15 cellular contexts compared by ENCODE assay signal in the genomic region with DNA sequence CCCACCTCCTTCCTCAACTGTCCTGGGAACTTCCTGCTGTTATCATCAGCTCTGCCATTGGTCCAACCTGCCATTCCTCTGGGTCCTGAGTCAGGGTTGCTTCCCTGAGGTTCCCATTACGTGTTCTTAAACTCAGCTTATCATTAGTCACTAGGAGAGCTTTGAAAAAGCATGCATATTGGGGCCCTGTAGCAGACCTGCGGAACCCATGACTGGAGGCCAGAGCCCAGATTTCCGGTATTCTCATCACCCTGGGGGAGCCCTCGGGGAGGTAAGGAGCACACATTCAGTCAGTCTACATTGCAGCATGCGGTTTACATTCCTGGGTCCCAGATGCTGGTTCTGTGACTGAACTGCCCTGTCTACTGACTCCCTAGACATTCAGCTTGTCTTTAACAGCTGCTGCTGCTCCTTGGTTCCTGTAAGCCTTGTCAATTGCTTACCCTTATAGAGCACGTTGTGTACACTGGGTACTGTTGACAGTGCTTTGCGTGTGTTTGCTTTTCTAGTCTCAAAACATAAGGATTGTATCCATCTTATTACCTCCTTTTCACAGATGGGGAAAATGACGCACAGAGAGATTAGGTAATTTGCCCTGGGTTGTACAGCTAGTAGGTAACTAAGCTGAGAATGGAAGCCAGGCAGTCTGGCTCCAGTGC. TPM values are rescaled to one million over a fixed set of nuclear protein-coding genes. Genes with fewer than 3 reads are reported as not detected.
A peak's percentile ranks its signal among the peaks of the same experiment; 100 is the strongest.
DNase-seq lines count a peak whose midpoint lies in the region; ATAC-seq and TF ChIP-seq lines count a peak whose summit lies in the region.
"Had no signal": no experiment of that assay in that cellular context is flagged by ENCODE, and none has a peak within 500 bp of the region (broad histone marks: within the 10 kb centered on the region; RNA-seq: fewer than 3 reads in every experiment).

No MANE protein-coding gene starts in this region.

- intact Hi-C loops in ascending aorta (cut with DNase I), result no loop called here
- intact Hi-C loops in activated T-helper 2 cell treated with anti-CD3 and anti-CD28 coated beads, Interferon-gamma antibody, Interleukin-2, Interleukin-4, amounts not matched to agents 10 μg/mL and 5 μg/mL and 100 μg/mL, durations not matched to agents 14 hours and 24 hours and 36 hours (cut with micrococcal nuclease), result no loop called here

- H3K4me3 ChIP-seq in LNCaP clone FGC (ENCODE audit: low read depth, low read length) (no peak overlapping the region), ascending aorta (no peak overlapping the region)
- H3K4me3 ChIP-seq: BLaER1 had no signal

- TF ChIP-seq CTCF in LNCaP clone FGC (IDR thresholded peaks at IDR 0.05; ENCODE audit: control insufficient read depth, extremely low read depth, insufficient read depth), result no peak
- no peak for TF ChIP-seq CTCF in WTC11 (IDR thresholded peaks at IDR 0.05)
- TF ChIP-seq CTCF in ascending aorta (IDR thresholded peaks at IDR 0.05), result no peak

- H3K27me3 Mint-ChIP-seq in WTC11 (ENCODE audit: low read depth) (no peaks in the 10 kb centered on the region; the same call in 1 of the 2 replicates), T-helper 17 cell (peaks cover 11% of the 10 kb centered on the region)
- peaks cover 15% of the 10 kb centered on the region for H3K27me3 Mint-ChIP-seq in activated T-helper 2 cell treated with anti-CD3 and anti-CD28 coated beads, Interferon-gamma antibody, Interleukin-2, Interleukin-4, amounts not matched to agents 10 μg/mL and 5 μg/mL and 100 μg/mL, durations not matched to agents 14 hours and 24 hours and 36 hours (ENCODE audit: low read depth)

- CTCF ChIA-PET in WTC11 (lab: Charles Lee), result interaction anchor here (1.0 to 1.5 kb wide), 2 partner anchors 23 to 28 kb away, joined by 3 read pairs; no protein-coding TSS in a partner anchor

- H3K36me3 ChIP-seq in ascending aorta, result no peaks in the 10 kb centered on the region
- H3K36me3 ChIP-seq: BLaER1 had no signal

- no peak overlapping the region for H3K27ac ChIP-seq in ascending aorta
- H3K27ac ChIP-seq: BLaER1 had no signal

- peaks cover 23% of the 10 kb centered on the region for H3K4me1 Mint-ChIP-seq in WTC11
- no peaks in the 10 kb centered on the region for H3K4me1 Mint-ChIP-seq in activated T-helper 2 cell treated with anti-CD3 and anti-CD28 coated beads, Interferon-gamma antibody, Interleukin-2, Interleukin-4, amounts not matched to agents 10 μg/mL and 5 μg/mL and 100 μg/mL, durations not matched to agents 14 hours and 24 hours and 36 hours (ENCODE audit: low read depth)
- H3K4me1 Mint-ChIP-seq in T-helper 17 cell, result no peaks in the 10 kb centered on the region
- H3K4me1 Mint-ChIP-seq: naive B cell had no signal

- no peaks in the 10 kb centered on the region for H3K27me3 ChIP-seq in ascending aorta
- H3K27me3 ChIP-seq: BLaER1 had no signal

- no peaks in the 10 kb centered on the region for H3K36me3 Mint-ChIP-seq in WTC11
- no peaks in the 10 kb centered on the region for H3K36me3 Mint-ChIP-seq in activated T-helper 2 cell treated with anti-CD3 and anti-CD28 coated beads, Interferon-gamma antibody, Interleukin-2, Interleukin-4, amounts not matched to agents 10 μg/mL and 5 μg/mL and 100 μg/mL, durations not matched to agents 14 hours and 24 hours and 36 hours (ENCODE audit: low read depth)
- no peaks in the 10 kb centered on the region for H3K36me3 Mint-ChIP-seq in T-helper 17 cell (ENCODE audit: low read depth)
- H3K36me3 Mint-ChIP-seq: naive B cell had no signal

- H3K4me1 ChIP-seq in ascending aorta, result no peaks in the 10 kb centered on the region

- no peak overlapping the region for H3K27ac Mint-ChIP-seq in WTC11
- no peak overlapping the region for H3K27ac Mint-ChIP-seq in activated T-helper 2 cell treated with anti-CD3 and anti-CD28 coated beads, Interferon-gamma antibody, Interleukin-2, Interleukin-4, amounts not matched to agents 10 μg/mL and 5 μg/mL and 100 μg/mL, durations not matched to agents 14 hours and 24 hours and 36 hours
- no peak overlapping the region for H3K27ac Mint-ChIP-seq in T-helper 17 cell

- H3K9me3 ChIP-seq in ascending aorta, result no peaks in the 10 kb centered on the region
- H3K9me3 ChIP-seq in T-helper 17 cell (ENCODE audit: control insufficient read depth, low read length, poor library complexity, severe bottlenecking), result no peaks in the 10 kb centered on the region
- H3K9me3 ChIP-seq: BLaER1 had no signal

- POLR2A ChIA-PET in WTC11 (lab: Charles Lee), result no interaction called here

- no peak overlapping the region for H3K4me3 Mint-ChIP-seq in WTC11
- H3K4me3 Mint-ChIP-seq in activated T-helper 2 cell treated with anti-CD3 and anti-CD28 coated beads, Interferon-gamma antibody, Interleukin-2, Interleukin-4, amounts not matched to agents 10 μg/mL and 5 μg/mL and 100 μg/mL, durations not matched to agents 14 hours and 24 hours and 36 hours (ENCODE audit: low read depth), result no peak overlapping the region
- no peak overlapping the region for H3K4me3 Mint-ChIP-seq in T-helper 17 cell

- ATAC-seq in WTC11 (peak; percentile 25), HG03565 (IDR thresholded peaks at IDR 0.05; ENCODE audit: unreplicated experiment) (no peak), T-helper 17 cell (no peak)
- ATAC-seq: left cardiac atrium had no signal

- DNase-seq in DMS53 treated with DMSO at 0.1 percent for 48 hours (lab: John Stamatoyannopoulos, UW; ENCODE audit: unreplicated experiment), result peak; percentile 98
- DNase-seq in LNCaP clone FGC (ENCODE audit: low read depth), result peak; percentile 75
- DNase-seq in WTC11 (ENCODE audit: low spot score), result no peak
- peak; percentile 83 for DNase-seq in islet precursor cell
- DNase-seq in ascending aorta (ENCODE audit: low spot score in 2 of 2), result no peak
- DNase-seq in activated T-helper 2 cell treated with anti-CD3 and anti-CD28 coated beads, Interferon-gamma antibody, Interleukin-2, Interleukin-4, amounts not matched to agents 10 μg/mL and 5 μg/mL and 100 μg/mL, durations not matched to agents 14 hours and 24 hours and 36 hours (ENCODE audit: low spot score), result no peak
- no peak for DNase-seq in T-helper 17 cell
- DNase-seq: anterior cingulate cortex; effector CD4-positive, alpha-beta T cell; GOT3; Kasumi-1; left cardiac atrium; naive B cell had no signal

- no peaks in the 10 kb centered on the region for H3K9me3 Mint-ChIP-seq in WTC11
- no peaks in the 10 kb centered on the region for H3K9me3 Mint-ChIP-seq in activated T-helper 2 cell treated with anti-CD3 and anti-CD28 coated beads, Interferon-gamma antibody, Interleukin-2, Interleukin-4, amounts not matched to agents 10 μg/mL and 5 μg/mL and 100 μg/mL, durations not matched to agents 14 hours and 24 hours and 36 hours
- H3K9me3 Mint-ChIP-seq: naive B cell had no signal

TF ChIP-seq in WTC11, 78 proteins besides CTCF, POLR2A, EP300 and RAD21 (continues in another document):
- no peak for TF ChIP-seq ZNF671 (CRISPR knock-in tag; IDR thresholded peaks at IDR 0.05)
- TF ChIP-seq NFE2L1 (CRISPR knock-in tag; IDR thresholded peaks at IDR 0.05), result no peak
- TF ChIP-seq, protein P1, sequence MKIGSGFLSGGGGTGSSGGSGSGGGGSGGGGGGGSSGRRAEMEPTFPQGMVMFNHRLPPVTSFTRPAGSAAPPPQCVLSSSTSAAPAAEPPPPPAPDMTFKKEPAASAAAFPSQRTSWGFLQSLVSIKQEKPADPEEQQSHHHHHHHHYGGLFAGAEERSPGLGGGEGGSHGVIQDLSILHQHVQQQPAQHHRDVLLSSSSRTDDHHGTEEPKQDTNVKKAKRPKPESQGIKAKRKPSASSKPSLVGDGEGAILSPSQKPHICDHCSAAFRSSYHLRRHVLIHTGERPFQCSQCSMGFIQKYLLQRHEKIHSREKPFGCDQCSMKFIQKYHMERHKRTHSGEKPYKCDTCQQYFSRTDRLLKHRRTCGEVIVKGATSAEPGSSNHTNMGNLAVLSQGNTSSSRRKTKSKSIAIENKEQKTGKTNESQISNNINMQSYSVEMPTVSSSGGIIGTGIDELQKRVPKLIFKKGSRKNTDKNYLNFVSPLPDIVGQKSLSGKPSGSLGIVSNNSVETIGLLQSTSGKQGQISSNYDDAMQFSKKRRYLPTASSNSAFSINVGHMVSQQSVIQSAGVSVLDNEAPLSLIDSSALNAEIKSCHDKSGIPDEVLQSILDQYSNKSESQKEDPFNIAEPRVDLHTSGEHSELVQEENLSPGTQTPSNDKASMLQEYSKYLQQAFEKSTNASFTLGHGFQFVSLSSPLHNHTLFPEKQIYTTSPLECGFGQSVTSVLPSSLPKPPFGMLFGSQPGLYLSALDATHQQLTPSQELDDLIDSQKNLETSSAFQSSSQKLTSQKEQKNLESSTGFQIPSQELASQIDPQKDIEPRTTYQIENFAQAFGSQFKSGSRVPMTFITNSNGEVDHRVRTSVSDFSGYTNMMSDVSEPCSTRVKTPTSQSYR (CRISPR knock-in tag; IDR thresholded peaks at IDR 0.05), result no peak
- TF ChIP-seq, protein P2, sequence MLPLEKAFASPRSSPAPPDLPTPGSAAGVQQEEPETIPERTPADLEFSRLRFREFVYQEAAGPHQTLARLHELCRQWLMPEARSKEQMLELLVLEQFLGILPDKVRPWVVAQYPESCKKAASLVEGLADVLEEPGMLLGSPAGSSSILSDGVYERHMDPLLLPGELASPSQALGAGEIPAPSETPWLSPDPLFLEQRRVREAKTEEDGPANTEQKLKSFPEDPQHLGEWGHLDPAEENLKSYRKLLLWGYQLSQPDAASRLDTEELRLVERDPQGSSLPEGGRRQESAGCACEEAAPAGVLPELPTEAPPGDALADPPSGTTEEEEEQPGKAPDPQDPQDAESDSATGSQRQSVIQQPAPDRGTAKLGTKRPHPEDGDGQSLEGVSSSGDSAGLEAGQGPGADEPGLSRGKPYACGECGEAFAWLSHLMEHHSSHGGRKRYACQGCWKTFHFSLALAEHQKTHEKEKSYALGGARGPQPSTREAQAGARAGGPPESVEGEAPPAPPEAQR (CRISPR knock-in tag; IDR thresholded peaks at IDR 0.05), result no peak
- no peak for TF ChIP-seq ETV6 (CRISPR knock-in tag; IDR thresholded peaks at IDR 0.05)
- TF ChIP-seq, protein P3, sequence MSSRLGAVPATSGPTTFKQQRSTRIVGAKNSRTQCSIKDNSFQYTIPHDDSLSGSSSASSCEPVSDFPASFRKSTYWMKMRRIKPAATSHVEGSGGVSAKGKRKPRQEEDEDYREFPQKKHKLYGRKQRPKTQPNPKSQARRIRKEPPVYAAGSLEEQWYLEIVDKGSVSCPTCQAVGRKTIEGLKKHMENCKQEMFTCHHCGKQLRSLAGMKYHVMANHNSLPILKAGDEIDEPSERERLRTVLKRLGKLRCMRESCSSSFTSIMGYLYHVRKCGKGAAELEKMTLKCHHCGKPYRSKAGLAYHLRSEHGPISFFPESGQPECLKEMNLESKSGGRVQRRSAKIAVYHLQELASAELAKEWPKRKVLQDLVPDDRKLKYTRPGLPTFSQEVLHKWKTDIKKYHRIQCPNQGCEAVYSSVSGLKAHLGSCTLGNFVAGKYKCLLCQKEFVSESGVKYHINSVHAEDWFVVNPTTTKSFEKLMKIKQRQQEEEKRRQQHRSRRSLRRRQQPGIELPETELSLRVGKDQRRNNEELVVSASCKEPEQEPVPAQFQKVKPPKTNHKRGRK (CRISPR knock-in tag; IDR thresholded peaks at IDR 0.05; ENCODE audit: borderline replicate concordance), result no peak

RNA-seq across cellular contexts. Expression of a gene that starts 12.8 kb away (rescaled TPM):
- total RNA-seq in WTC11 (2021) (18.3 to 19.1 TPM (median 18.9 TPM) in 3 replicates), ascending aorta (5.7 TPM), T-helper 17 cell (10 to 100 TPM in 1 of 2 donors, 1 to 10 TPM in 1; 5.8 to 13.9 TPM)
- 0.80 and 0.98 TPM in 2 replicates for total RNA-seq in activated T-helper 2 cell treated with anti-CD3 and anti-CD28 coated beads, Interferon-gamma antibody, Interleukin-2, Interleukin-4, amounts not matched to agents 10 μg/mL and 5 μg/mL and 100 μg/mL, durations not matched to agents 14 hours and 24 hours and 36 hours

Comparison
In these comparisons a context has a peak if more than half of its experiments do, and no peak if none do; other contexts are left out.
1. DNase-seq: peak in DMS53 treated with DMSO at 0.1 percent for 48 hours (single experiment), LNCaP clone FGC (single experiment) and islet precursor cell (single experiment); none in WTC11 (single experiment), ascending aorta (0 of 2), activated T-helper 2 cell treated with anti-CD3 and anti-CD28 coated beads, Interferon-gamma antibody, Interleukin-2, Interleukin-4, amounts not matched to agents 10 μg/mL and 5 μg/mL and 100 μg/mL, durations not matched to agents 14 hours and 24 hours and 36 hours (single experiment) and T-helper 17 cell (0 of 3).